In genomic region chr1:54053745-54054437, GRCh38 we compare ENCODE assay signal across 9 cellular contexts. TPM values are rescaled to one million over a fixed set of nuclear protein-coding genes. Genes with fewer than 3 reads are reported as not detected.
DNase-seq lines count a peak whose midpoint lies in the region; ATAC-seq and TF ChIP-seq lines count a peak whose summit lies in the region.
"Had no signal": no experiment of that assay in that cellular context is flagged by ENCODE, and none has a peak within 500 bp of the region (broad histone marks: within the 10 kb centered on the region; RNA-seq: fewer than 3 reads in every experiment).

No MANE protein-coding gene starts in this region.

- H3K9me3 ChIP-seq in OCI-LY7 (ENCODE audit: low read length) (no peaks in the 10 kb centered on the region), skeletal muscle satellite cell (replicated peaks; ENCODE audit: low read length) (no peaks in the 10 kb centered on the region)

- no peaks in the 10 kb centered on the region for H3K9me2 ChIP-seq in OCI-LY7 (ENCODE audit: insufficient read depth, low read length)

- H3K4me3 ChIP-seq in OCI-LY7 (ENCODE audit: low read depth, low read length, poor library complexity, severe bottlenecking) (peak overlapping the region; percentile 74), fibroblast of villous mesenchyme (ENCODE audit: low read depth, low read length) (peak overlapping the region; percentile 81), skeletal muscle satellite cell (ENCODE audit: low read length) (peak overlapping the region; percentile 96)

- H3K27me3 Mint-ChIP-seq in activated CD4-positive, alpha-beta T cell treated with anti-CD3 and anti-CD28 coated beads, Interleukin-2, amount 10 ng/mL, durations not matched to agents 7 days and 5 days: no peaks in the 10 kb centered on the region
- H3K27me3 Mint-ChIP-seq: brain had no signal

- no peak overlapping the region for H3K4me3 Mint-ChIP-seq in activated CD4-positive, alpha-beta T cell treated with anti-CD3 and anti-CD28 coated beads, Interleukin-2, amount 10 ng/mL, durations not matched to agents 7 days and 5 days
- H3K4me3 Mint-ChIP-seq: brain had no signal

- H3K9ac ChIP-seq in skeletal muscle satellite cell (ENCODE audit: low read depth, low read length): peak overlapping the region; percentile 89

- peaks cover 23% of the 10 kb centered on the region for H3K4me1 ChIP-seq in OCI-LY7 (ENCODE audit: insufficient read depth, low read length, poor library complexity, severe bottlenecking)
- peaks cover 15% of the 10 kb centered on the region for H3K4me1 ChIP-seq in skeletal muscle satellite cell (ENCODE audit: control insufficient read depth, insufficient read depth, low read length)

- DNase-seq in activated CD4-positive, alpha-beta T cell treated with anti-CD3 and anti-CD28 coated beads, Interleukin-2, amount 10 ng/mL, durations not matched to agents 7 days and 5 days: peak; percentile 26
- no peak for DNase-seq in activated CD4-positive, alpha-beta T cell treated with anti-CD3 and anti-CD28 coated beads for 1 hour
- no peak for DNase-seq in OCI-LY7 (ENCODE audit: low spot score)
- DNase-seq in fibroblast of villous mesenchyme (ENCODE audit: low read depth): peak; percentile 43
- DNase-seq in SKM-1 treated with dmso at 0.1 percent for 144 hours (lab: John Stamatoyannopoulos, UW; ENCODE audit: unreplicated experiment): no peak
- no peak for DNase-seq in mesenteric fat pad (ENCODE audit: low spot score)

- peaks cover 8% of the 10 kb centered on the region; the same call in 1 of the 2 replicates for H4K20me1 ChIP-seq in OCI-LY7 (ENCODE audit: insufficient read depth, low read length)

- TSS peak; percentile 76 for BruUV-seq in OCI-LY7 (replicated peaks; lab: Mats Ljungman, UMichigan)

- peak overlapping the region; percentile 82 for H2AFZ ChIP-seq in OCI-LY7 (ENCODE audit: low read length)

- peaks cover 41% of the 10 kb centered on the region for H3K4me1 Mint-ChIP-seq in activated CD4-positive, alpha-beta T cell treated with anti-CD3 and anti-CD28 coated beads, Interleukin-2, amount 10 ng/mL, durations not matched to agents 7 days and 5 days

- intact Hi-C loops in OCI-LY7 (cut with micrococcal nuclease; ENCODE audit: unreplicated experiment): loop anchor here (1.0 to 5.0 kb wide), 3 partner anchors 148 to 708 kb away; partner anchors contain the start of genes CYB5RL, MRPL37, NDC1 and PARS2

- CTCF ChIA-PET in activated CD4-positive, alpha-beta T cell treated with anti-CD3 and anti-CD28 coated beads, Interleukin-2, amount 10 ng/mL, durations not matched to agents 7 days and 5 days (lab: Charles Lee): no interaction called here
- CTCF ChIA-PET in OCI-LY7 (lab: Charles Lee; ENCODE audit: unreplicated experiment): no interaction called here

- H3K36me3 ChIP-seq in OCI-LY7 (ENCODE audit: insufficient read depth, low read length) (peaks cover 3% of the 10 kb centered on the region; the same call in 1 of the 2 replicates), skeletal muscle satellite cell (ENCODE audit: insufficient read depth, low read length) (no peaks in the 10 kb centered on the region)

- TF ChIP-seq CTCF in OCI-LY7 (conservative IDR thresholded peaks at IDR 0.05; ENCODE audit: low read length) (no peak), fibroblast of villous mesenchyme (IDR thresholded peaks at IDR 0.05; ENCODE audit: insufficient read depth, low read depth, low read length) (no peak)

- H3K9me3 Mint-ChIP-seq in activated CD4-positive, alpha-beta T cell treated with anti-CD3 and anti-CD28 coated beads, Interleukin-2, amount 10 ng/mL, durations not matched to agents 7 days and 5 days: no peaks in the 10 kb centered on the region
- H3K9me3 Mint-ChIP-seq: brain had no signal

- peaks cover 38% of the 10 kb centered on the region for H3K79me2 ChIP-seq in OCI-LY7 (ENCODE audit: insufficient read depth, low read depth, low read length)

- peaks cover 24% of the 10 kb centered on the region for H3K36me3 Mint-ChIP-seq in activated CD4-positive, alpha-beta T cell treated with anti-CD3 and anti-CD28 coated beads, Interleukin-2, amount 10 ng/mL, durations not matched to agents 7 days and 5 days (ENCODE audit: low read depth)

- peak overlapping the region; percentile 72 for H3K27ac ChIP-seq in OCI-LY7 (ENCODE audit: low read depth, low read length, poor library complexity, severe bottlenecking)

- no peaks in the 10 kb centered on the region for H3K27me3 ChIP-seq in skeletal muscle satellite cell (ENCODE audit: control insufficient read depth, insufficient read depth, low read length)

- H3K4me2 ChIP-seq in OCI-LY7 (ENCODE audit: low read length) (peak overlapping the region; percentile 99), skeletal muscle satellite cell (ENCODE audit: low read length) (peak overlapping the region; percentile 86)

- POLR2A ChIA-PET in activated CD4-positive, alpha-beta T cell treated with anti-CD3 and anti-CD28 coated beads, Interleukin-2, amount 10 ng/mL, durations not matched to agents 7 days and 5 days (lab: Charles Lee): no interaction called here
- POLR2A ChIA-PET in OCI-LY7 (lab: Charles Lee): interaction anchor here (1.1 to 2.8 kb wide), 3 partner anchors 8 to 109 kb away, joined by 3 to 9 read pairs (median 5); partner anchors contain the start of genes IFT25 and LRRC42

- no peak overlapping the region for H3K27ac Mint-ChIP-seq in activated CD4-positive, alpha-beta T cell treated with anti-CD3 and anti-CD28 coated beads, Interleukin-2, amount 10 ng/mL, durations not matched to agents 7 days and 5 days
- H3K27ac Mint-ChIP-seq: brain had no signal

- ATAC-seq in GM18520 (IDR thresholded peaks at IDR 0.05; ENCODE audit: unreplicated experiment): no peak

RNA-seq across cellular contexts. Expression of gene TCEANC2, which starts 0.5 kb away (rescaled TPM):
- 10 to 100 TPM; 13.5 to 14.9 TPM for total RNA-seq in activated CD4-positive, alpha-beta T cell treated with anti-CD3 and anti-CD28 coated beads, Interleukin-2, amount 10 ng/mL, durations not matched to agents 7 days and 5 days
- 4.9 and 5.1 TPM in 2 replicates for total RNA-seq in OCI-LY7 (2014; rRNA removed; shearing (Covaris generic))
- 9.5 and 10.4 TPM in 2 replicates for total RNA-seq in OCI-LY7 (2022)
- 1.9 and 3.0 TPM in 2 replicates for total RNA-seq in fibroblast of villous mesenchyme
- total RNA-seq in skeletal muscle satellite cell (2012; rRNA removed): 2.3 and 2.6 TPM in 2 replicates
- 4.2 TPM for total RNA-seq in mesenteric fat pad

RNA-seq across cellular contexts. Expression of gene TMEM59, which starts 0.9 kb away (rescaled TPM):
- total RNA-seq in activated CD4-positive, alpha-beta T cell treated with anti-CD3 and anti-CD28 coated beads, Interleukin-2, amount 10 ng/mL, durations not matched to agents 7 days and 5 days: 100 to 1,000 TPM; 195 to 210 TPM
- total RNA-seq in OCI-LY7 (2014; rRNA removed; shearing (Covaris generic)): 74.5 and 76.7 TPM in 2 replicates
- total RNA-seq in OCI-LY7 (2022) (94.5 and 95.4 TPM in 2 replicates), fibroblast of villous mesenchyme (156 and 237 TPM in 2 replicates), mesenteric fat pad (364 TPM)
- total RNA-seq in skeletal muscle satellite cell (2012; rRNA removed): 107 and 113 TPM in 2 replicates

RNA-seq across cellular contexts. Expression of gene LDLRAD1, which starts 35.9 kb away (rescaled TPM):
- not detected for total RNA-seq in activated CD4-positive, alpha-beta T cell treated with anti-CD3 and anti-CD28 coated beads, Interleukin-2, amount 10 ng/mL, durations not matched to agents 7 days and 5 days
- total RNA-seq in OCI-LY7 (2014; rRNA removed; shearing (Covaris generic)): not detected in 2 replicates
- total RNA-seq in OCI-LY7 (2022) (not detected in 2 replicates), fibroblast of villous mesenchyme (not detected in 2 replicates), mesenteric fat pad (not detected)
- total RNA-seq in skeletal muscle satellite cell (2012; rRNA removed): not detected in 2 replicates

Comparison
In these comparisons a context has a peak if more than half of its experiments do, and no peak if none do; other contexts are left out.
1. DNase-seq: peak in activated CD4-positive, alpha-beta T cell treated with anti-CD3 and anti-CD28 coated beads, Interleukin-2, amount 10 ng/mL, durations not matched to agents 7 days and 5 days (single experiment) and fibroblast of villous mesenchyme (single experiment); none in activated CD4-positive, alpha-beta T cell treated with anti-CD3 and anti-CD28 coated beads for 1 hour (single experiment), OCI-LY7 (single experiment), SKM-1 treated with dmso at 0.1 percent for 144 hours (single experiment) and mesenteric fat pad (single experiment).
2. Peak in every context shown above with its lines, with median percentiles within 50 percentile points of each other: H3K4me3 ChIP-seq.